8 cellular contexts compared by ENCODE assay signal in genomic region chr16:87316450-87316922, GRCh38. TPM values are rescaled to one million over a fixed set of nuclear protein-coding genes. Genes with fewer than 3 reads are reported as not detected.
A peak's percentile ranks its signal among the peaks of the same experiment; 100 is the strongest.
DNase-seq lines count a peak whose midpoint lies in the region; ATAC-seq, FAIRE-seq and TF ChIP-seq lines count a peak whose summit lies in the region.

No MANE protein-coding gene starts in this region.

- FAIRE-seq in small intestine (lab: Jason Lieb, UNC): no peak

- H3K27ac Mint-ChIP-seq in activated CD8-positive, alpha-beta T cell treated with anti-CD3 and anti-CD28 coated beads for 36 hours: peak overlapping the region; percentile 95

- H3K9me3 Mint-ChIP-seq in activated CD8-positive, alpha-beta T cell treated with anti-CD3 and anti-CD28 coated beads for 36 hours: no peaks in the 10 kb centered on the region

- H3K36me3 ChIP-seq in HEK293 (ENCODE audit: control insufficient read depth in 2 of 2, insufficient read depth in 1 of 2, low read length in 2 of 2): peaks cover 0 to 11% of the 10 kb centered on the region in 2 experiments; a peak in 1 of 3 replicates
- H3K36me3 ChIP-seq in small intestine (ENCODE audit: control insufficient read depth in 2 of 2, insufficient read depth in 2 of 2, low read length in 2 of 2): no peaks in the 10 kb centered on the region

- intact Hi-C loops in activated CD8-positive, alpha-beta T cell treated with anti-CD3 and anti-CD28 coated beads for 36 hours (cut with micrococcal nuclease): loop anchor here (5.0 kb wide), 1 partner anchor 76 kb away; the partner anchor contains the start of gene MAP1LC3B

- H3K9me3 ChIP-seq in HEK293 (ENCODE audit: control insufficient read depth, insufficient read depth, low read depth, low read length): no peaks in the 10 kb centered on the region
- H3K9me3 ChIP-seq in small intestine (ENCODE audit: control insufficient read depth, low read depth): no peaks in the 10 kb centered on the region

- DNase-seq in activated CD8-positive, alpha-beta T cell treated with anti-CD3 and anti-CD28 coated beads for 36 hours: no peak
- DNase-seq in small intestine (no peak), GOT3 (lab: John Stamatoyannopoulos, UW) (no peak)

- POLR2A ChIA-PET in HEK293 (lab: Yijun Ruan, JAX): interaction anchor here (0.7 to 2.3 kb wide), 9 partner anchors 8 to 320 kb away, joined by 3 to 23 read pairs (median 5); partner anchors contain the start of gene FBXO31
- POLR2A ChIA-PET in activated CD8-positive, alpha-beta T cell treated with anti-CD3 and anti-CD28 coated beads for 36 hours (lab: Charles Lee): interaction anchor here (0.6 to 4.8 kb wide), 10 partner anchors 10 to 317 kb away, joined by 3 to 32 read pairs (median 4); partner anchors contain the start of genes FBXO31 and MAP1LC3B

- H3K27me3 Mint-ChIP-seq in activated CD8-positive, alpha-beta T cell treated with anti-CD3 and anti-CD28 coated beads for 36 hours: no peaks in the 10 kb centered on the region

- H3K36me3 Mint-ChIP-seq in activated CD8-positive, alpha-beta T cell treated with anti-CD3 and anti-CD28 coated beads for 36 hours (ENCODE audit: low read depth): peaks cover 15% of the 10 kb centered on the region

- TF ChIP-seq CTCF in HEK293 (tag by site-specific recombination; IDR thresholded peaks at IDR 0.05): no peak
- no peak for TF ChIP-seq CTCF in activated CD8-positive, alpha-beta T cell treated with anti-CD3 and anti-CD28 coated beads for 36 hours (IDR thresholded peaks at IDR 0.05)

- peak overlapping the region; percentile 87; the same call in 1 of the 2 replicates for H3K4me3 ChIP-seq in HEK293 (ENCODE audit: low read depth, low read length)
- H3K4me3 ChIP-seq in iPS-11a (ENCODE audit: low read depth, low read length): peak overlapping the region; percentile 93
- H3K4me3 ChIP-seq in small intestine (ENCODE audit: low read depth in 1 of 2, low read length in 2 of 2): peak overlapping the region in 1 of 2 donors; percentile 83

- H3K4me1 Mint-ChIP-seq in activated CD8-positive, alpha-beta T cell treated with anti-CD3 and anti-CD28 coated beads for 36 hours (ENCODE audit: low read depth): peaks cover 13% of the 10 kb centered on the region

- H3K27me3 ChIP-seq in small intestine (ENCODE audit: control insufficient read depth in 2 of 2, insufficient read depth in 2 of 2, low read length in 2 of 2): no peaks in the 10 kb centered on the region

- WGBS in small intestine, 3 donors: 94 to 99% (median 95%) methylated on average over 4 of the region's 4 CpGs

- ATAC-seq in activated CD8-positive, alpha-beta T cell treated with anti-CD3 and anti-CD28 coated beads for 36 hours: no peak
- ATAC-seq in HG02642 (IDR thresholded peaks at IDR 0.05; ENCODE audit: poor library complexity, unreplicated experiment): no peak
- no peak for ATAC-seq in GM21367 (IDR thresholded peaks at IDR 0.05; ENCODE audit: unreplicated experiment)
- no peak for ATAC-seq in GM19455 (IDR thresholded peaks at IDR 0.05; ENCODE audit: unreplicated experiment)

- CTCF ChIA-PET in HEK293 (lab: Yijun Ruan, JAX): interaction anchor here (0.7 to 1.2 kb wide), 4 partner anchors 18 to 752 kb away, joined by 3 to 4 read pairs (median 3); no protein-coding TSS in a partner anchor
- CTCF ChIA-PET in activated CD8-positive, alpha-beta T cell treated with anti-CD3 and anti-CD28 coated beads for 36 hours (lab: Charles Lee): interaction anchor here (0.6 to 2.7 kb wide), 7 partner anchors 9 to 319 kb away, joined by 3 to 14 read pairs (median 5); no protein-coding TSS in a partner anchor

- H3K4me3 Mint-ChIP-seq in activated CD8-positive, alpha-beta T cell treated with anti-CD3 and anti-CD28 coated beads for 36 hours: peak overlapping the region; percentile 91

- peak overlapping the region; percentile 75 for H3K27ac ChIP-seq in HEK293 (ENCODE audit: extremely low read depth, low read depth, low read length)
- peak overlapping the region; percentile 94 to 97 for H3K27ac ChIP-seq in small intestine (ENCODE audit: low read depth in 1 of 2, low read length in 1 of 2)

- H3K4me1 ChIP-seq in HEK293 (ENCODE audit: control insufficient read depth, insufficient read depth, low read length): no peaks in the 10 kb centered on the region; the same call in 1 of the 2 replicates
- no peaks in the 10 kb centered on the region for H3K4me1 ChIP-seq in small intestine (ENCODE audit: control insufficient read depth in 2 of 2, insufficient read depth in 1 of 2, low read depth in 1 of 2, low read length in 1 of 2)

TF ChIP-seq in HEK293, 187 proteins besides CTCF, POLR2A, EP300 and RAD21:
- TF ChIP-seq ZNF350 (tag by site-specific recombination; IDR thresholded peaks at IDR 0.05): no peak
- TF ChIP-seq ZNF280D (tag by site-specific recombination; IDR thresholded peaks at IDR 0.05): peak; percentile 88; the same call in 1 of the 2 replicates
- 0 out of 2 replicates have a peak, but pooled peaks have one; percentile 72 for TF ChIP-seq ZNF664 (tag by site-specific recombination; IDR thresholded peaks at IDR 0.05)

RNA-seq across cellular contexts. Expression of gene C16orf95, which starts 0.7 kb away (rescaled TPM):
- total RNA-seq in activated CD8-positive, alpha-beta T cell treated with anti-CD3 and anti-CD28 coated beads for 36 hours: 10 to 100 TPM; 11.5 to 13.6 TPM
- 1 to 10 TPM; 2.2 to 4.8 (median 4.2) TPM for polyA plus RNA-seq in small intestine
